Comparison of ENCODE assay signal across 25 cellular contexts in the genomic region with DNA sequence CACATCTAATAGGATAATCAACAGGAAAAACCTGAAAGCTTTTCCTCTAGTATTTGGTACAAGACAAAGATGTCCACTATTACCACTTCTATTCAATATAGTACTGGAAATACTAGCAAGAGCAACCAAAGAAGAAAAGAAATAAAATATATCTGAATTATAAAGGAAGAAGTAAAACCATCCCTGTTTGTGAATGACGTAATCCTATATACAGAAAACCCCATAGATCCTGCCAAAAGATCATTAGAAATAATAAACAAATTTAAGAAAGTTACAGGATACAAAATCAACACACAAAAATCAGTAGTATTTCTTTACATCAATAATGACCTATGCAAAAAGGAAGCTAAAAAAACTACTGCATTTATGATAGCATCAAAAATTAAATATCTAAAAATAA.
DNase-seq lines count a peak whose midpoint lies in the region; ATAC-seq, FAIRE-seq and TF ChIP-seq lines count a peak whose summit lies in the region.
"Had no signal": no experiment of that assay in that cellular context is flagged by ENCODE, and none has a peak within 500 bp of the region (broad histone marks: within the 10 kb centered on the region; RNA-seq: fewer than 3 reads in every experiment).

No MANE protein-coding gene starts in this region.

- H3K9me2 ChIP-seq in MM.1S (replicated peaks; ENCODE audit: insufficient read depth, low read length), result no peaks in the 10 kb centered on the region

- no peaks in the 10 kb centered on the region for H3K27me3 ChIP-seq in MM.1S (replicated peaks; ENCODE audit: insufficient read depth, low read length)
- H3K27me3 ChIP-seq: BE2C, BLaER1 had no signal

- H3K27ac Mint-ChIP-seq in activated CD4-positive, alpha-beta T cell treated with anti-CD3 and anti-CD28 coated beads for 36 hours, result no peak overlapping the region
- H3K27ac Mint-ChIP-seq: CD14-positive monocyte; CD4-positive, alpha-beta memory T cell; CD4-positive, CD25-positive, alpha-beta regulatory T cell; CD8-positive, alpha-beta memory T cell had no signal

- no peaks in the 10 kb centered on the region for H3K27me3 Mint-ChIP-seq in activated CD4-positive, alpha-beta T cell treated with anti-CD3 and anti-CD28 coated beads for 36 hours
- H3K27me3 Mint-ChIP-seq: CD4-positive, CD25-positive, alpha-beta regulatory T cell; CD8-positive, alpha-beta memory T cell had no signal

- no peak for DNase-seq in MM.1S
- no peak for DNase-seq in kidney
- DNase-seq in activated CD4-positive, alpha-beta T cell treated with anti-CD3 and anti-CD28 coated beads for 36 hours, result no peak
- DNase-seq in NCI-H69 (lab: John Stamatoyannopoulos, UW), result no peak
- DNase-seq in cerebellar nuclear complex (lab: John Stamatoyannopoulos, UW), result no peak
- DNase-seq: 8988T; ACHN; BE2C; C1 segment of cervical spinal cord; CD4-positive, alpha-beta memory T cell; CD4-positive, CD25-positive, alpha-beta regulatory T cell; CD8-positive, alpha-beta memory T cell; COR-L47; DMS 273 treated with DMSO at 0.1 percent for 48 hours; DMS153; DMS53; DMS79; DND-41; EL; GDM1 had no signal

- CTCF ChIA-PET in HEK293 (lab: Yijun Ruan, JAX), result interaction anchor here (1.8 kb wide), 1 partner anchor 10 kb away, joined by 12 read pairs; no protein-coding TSS in a partner anchor
- CTCF ChIA-PET in activated CD4-positive, alpha-beta T cell treated with anti-CD3 and anti-CD28 coated beads for 36 hours (lab: Charles Lee), result interaction anchor here (1.7 kb wide), 1 partner anchor 10 kb away, joined by 4 read pairs; no protein-coding TSS in a partner anchor

- no peak overlapping the region for H3K9ac ChIP-seq in MM.1S (ENCODE audit: low read length)
- no peak overlapping the region for H3K9ac ChIP-seq in kidney (ENCODE audit: low read length in 2 of 2)
- H3K9ac ChIP-seq: BLaER1 had no signal

- no peaks in the 10 kb centered on the region for H3F3A ChIP-seq in MM.1S (ENCODE audit: insufficient read depth, low read length)

- H3K27ac ChIP-seq in HEK293 (ENCODE audit: extremely low read depth, low read depth, low read length), result no peak overlapping the region
- H3K27ac ChIP-seq in MM.1S (ENCODE audit: low read length), result no peak overlapping the region
- H3K27ac ChIP-seq in kidney (ENCODE audit: low read depth in 2 of 2, low read length in 2 of 2), result no peak overlapping the region
- H3K27ac ChIP-seq: BLaER1 had no signal

- FAIRE-seq in kidney (lab: Jason Lieb, UNC), result peak; percentile 75
- FAIRE-seq: GM12891, GM19239 had no signal

- intact Hi-C loops in kidney (cut with DNase I), result no loop called here
- intact Hi-C loops in activated CD4-positive, alpha-beta T cell treated with anti-CD3 and anti-CD28 coated beads for 36 hours (cut with DNase I, micrococcal nuclease), result no loop called here

- H3K9me3 ChIP-seq in HEK293 (ENCODE audit: control insufficient read depth, insufficient read depth, low read depth, low read length) (no peaks in the 10 kb centered on the region), MM.1S (replicated peaks; ENCODE audit: insufficient read depth, low read length) (no peaks in the 10 kb centered on the region), kidney (ENCODE audit: control insufficient read depth in 1 of 2, low read length in 2 of 2) (no peaks in the 10 kb centered on the region)
- H3K9me3 ChIP-seq: BE2C, BLaER1 had no signal

- no peaks in the 10 kb centered on the region for H3K36me3 ChIP-seq in HEK293 (ENCODE audit: control insufficient read depth in 2 of 2, insufficient read depth in 1 of 2, low read length in 2 of 2)
- no peaks in the 10 kb centered on the region for H3K36me3 ChIP-seq in MM.1S (replicated peaks; ENCODE audit: insufficient read depth, low read length)
- H3K36me3 ChIP-seq in kidney (ENCODE audit: control insufficient read depth in 1 of 2, insufficient read depth in 2 of 2, low read length in 2 of 2), result no peaks in the 10 kb centered on the region
- H3K36me3 ChIP-seq: BE2C, BLaER1 had no signal

- no peak overlapping the region for H3K4me3 Mint-ChIP-seq in activated CD4-positive, alpha-beta T cell treated with anti-CD3 and anti-CD28 coated beads for 36 hours
- H3K4me3 Mint-ChIP-seq: CD14-positive monocyte; CD4-positive, alpha-beta memory T cell; CD4-positive, CD25-positive, alpha-beta regulatory T cell; CD8-positive, alpha-beta memory T cell had no signal

- no peaks in the 10 kb centered on the region for H4K20me1 ChIP-seq in MM.1S (ENCODE audit: insufficient read depth, low read length)
- H4K20me1 ChIP-seq: BLaER1 had no signal

- no peaks in the 10 kb centered on the region for H3K4me1 Mint-ChIP-seq in activated CD4-positive, alpha-beta T cell treated with anti-CD3 and anti-CD28 coated beads for 36 hours
- H3K4me1 Mint-ChIP-seq: CD14-positive monocyte; CD4-positive, alpha-beta memory T cell; CD4-positive, CD25-positive, alpha-beta regulatory T cell; CD8-positive, alpha-beta memory T cell had no signal

- H3K4me1 ChIP-seq in HEK293 (ENCODE audit: control insufficient read depth, insufficient read depth, low read length) (no peaks in the 10 kb centered on the region), MM.1S (ENCODE audit: low read length) (peaks cover 4% of the 10 kb centered on the region; the same call in 1 of the 2 replicates), kidney (ENCODE audit: control insufficient read depth in 1 of 2, insufficient read depth in 1 of 2, low read depth in 1 of 2, low read length in 2 of 2) (no peaks in the 10 kb centered on the region)
- H3K4me1 ChIP-seq: BE2C had no signal

- TF ChIP-seq CTCF in HEK293 (tag by site-specific recombination; IDR thresholded peaks at IDR 0.05), result no peak
- no peak for TF ChIP-seq CTCF in MM.1S (IDR thresholded peaks at IDR 0.05; ENCODE audit: low read length)
- no peak for TF ChIP-seq CTCF in kidney (IDR thresholded peaks at IDR 0.05; ENCODE audit: borderline replicate concordance, extremely low read depth, insufficient read depth)

- H3K4me2 ChIP-seq in MM.1S (ENCODE audit: low read depth, low read length), result peak overlapping the region; percentile 9; the same call in 1 of the 2 replicates
- H3K4me2 ChIP-seq: BLaER1 had no signal

- no peak overlapping the region for H3K4me3 ChIP-seq in HEK293 (ENCODE audit: low read depth, low read length)
- H3K4me3 ChIP-seq in MM.1S (ENCODE audit: low read length), result no peak overlapping the region
- H3K4me3 ChIP-seq in kidney (ENCODE audit: low read length in 2 of 2), result no peak overlapping the region
- H3K4me3 ChIP-seq: BLaER1 had no signal

- H2AFZ ChIP-seq in MM.1S (ENCODE audit: low read length), result no peak overlapping the region

- no peaks in the 10 kb centered on the region for H3K36me3 Mint-ChIP-seq in activated CD4-positive, alpha-beta T cell treated with anti-CD3 and anti-CD28 coated beads for 36 hours (ENCODE audit: low read depth)
- H3K36me3 Mint-ChIP-seq: CD14-positive monocyte; CD4-positive, alpha-beta memory T cell; CD4-positive, CD25-positive, alpha-beta regulatory T cell; CD8-positive, alpha-beta memory T cell had no signal

- no peaks in the 10 kb centered on the region for H3K9me3 Mint-ChIP-seq in activated CD4-positive, alpha-beta T cell treated with anti-CD3 and anti-CD28 coated beads for 36 hours (ENCODE audit: low read depth)

- POLR2A ChIA-PET in HEK293 (lab: Yijun Ruan, JAX), result no interaction called here
- POLR2A ChIA-PET in activated CD4-positive, alpha-beta T cell treated with anti-CD3 and anti-CD28 coated beads for 36 hours (lab: Charles Lee), result no interaction called here

- no peaks in the 10 kb centered on the region for H3K79me2 ChIP-seq in MM.1S (ENCODE audit: low read length)

- ATAC-seq in activated CD4-positive, alpha-beta T cell treated with anti-CD3 and anti-CD28 coated beads for 36 hours, result no peak

TF ChIP-seq in HEK293, 187 proteins besides CTCF, POLR2A, EP300 and RAD21 (continues in another document):
- TF ChIP-seq ZNF175 (tag by site-specific recombination; IDR thresholded peaks at IDR 0.05), result no peak
- no peak for TF ChIP-seq ZNF138 (tag by site-specific recombination; IDR thresholded peaks at IDR 0.05; ENCODE audit: borderline replicate concordance)
- TF ChIP-seq, protein P1, sequence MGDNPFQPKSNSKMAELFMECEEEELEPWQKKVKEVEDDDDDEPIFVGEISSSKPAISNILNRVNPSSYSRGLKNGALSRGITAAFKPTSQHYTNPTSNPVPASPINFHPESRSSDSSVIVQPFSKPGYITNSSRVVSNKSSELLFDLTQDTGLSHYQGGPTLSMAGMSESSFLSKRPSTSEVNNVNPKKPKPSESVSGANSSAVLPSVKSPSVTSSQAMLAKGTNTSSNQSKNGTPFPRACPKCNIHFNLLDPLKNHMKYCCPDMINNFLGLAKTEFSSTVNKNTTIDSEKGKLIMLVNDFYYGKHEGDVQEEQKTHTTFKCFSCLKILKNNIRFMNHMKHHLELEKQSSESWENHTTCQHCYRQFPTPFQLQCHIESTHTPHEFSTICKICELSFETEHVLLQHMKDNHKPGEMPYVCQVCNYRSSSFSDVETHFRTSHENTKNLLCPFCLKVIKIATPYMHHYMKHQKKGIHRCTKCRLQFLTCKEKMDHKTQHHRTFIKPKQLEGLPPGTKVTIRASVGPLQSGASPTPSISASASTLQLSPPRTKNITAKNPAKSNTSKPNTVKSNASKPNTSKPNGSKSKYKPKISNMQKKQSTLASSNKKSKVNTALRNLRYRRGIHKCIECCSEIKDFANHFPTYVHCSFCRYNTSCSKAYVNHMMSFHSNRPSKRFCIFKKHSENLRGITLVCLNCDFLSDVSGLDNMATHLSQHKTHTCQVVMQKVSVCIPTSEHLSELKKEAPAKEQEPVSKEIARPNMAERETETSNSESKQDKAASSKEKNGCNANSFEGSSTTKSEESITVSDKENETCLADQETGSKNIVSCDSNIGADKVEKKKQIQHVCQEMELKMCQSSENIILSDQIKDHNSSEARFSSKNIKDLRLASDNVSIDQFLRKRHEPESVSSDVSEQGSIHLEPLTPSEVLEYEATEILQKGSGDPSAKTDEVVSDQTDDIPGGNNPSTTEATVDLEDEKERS (tag by site-specific recombination; IDR thresholded peaks at IDR 0.05), result no peak
- no peak for TF ChIP-seq EGR2 (tag by site-specific recombination; IDR thresholded peaks at IDR 0.05; ENCODE audit: low read depth)
- TF ChIP-seq, protein P2, sequence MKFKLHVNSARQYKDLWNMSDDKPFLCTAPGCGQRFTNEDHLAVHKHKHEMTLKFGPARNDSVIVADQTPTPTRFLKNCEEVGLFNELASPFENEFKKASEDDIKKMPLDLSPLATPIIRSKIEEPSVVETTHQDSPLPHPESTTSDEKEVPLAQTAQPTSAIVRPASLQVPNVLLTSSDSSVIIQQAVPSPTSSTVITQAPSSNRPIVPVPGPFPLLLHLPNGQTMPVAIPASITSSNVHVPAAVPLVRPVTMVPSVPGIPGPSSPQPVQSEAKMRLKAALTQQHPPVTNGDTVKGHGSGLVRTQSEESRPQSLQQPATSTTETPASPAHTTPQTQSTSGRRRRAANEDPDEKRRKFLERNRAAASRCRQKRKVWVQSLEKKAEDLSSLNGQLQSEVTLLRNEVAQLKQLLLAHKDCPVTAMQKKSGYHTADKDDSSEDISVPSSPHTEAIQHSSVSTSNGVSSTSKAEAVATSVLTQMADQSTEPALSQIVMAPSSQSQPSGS (tag by site-specific recombination; IDR thresholded peaks at IDR 0.05; ENCODE audit: low read depth), result peak; percentile 65
